In the genomic region with DNA sequence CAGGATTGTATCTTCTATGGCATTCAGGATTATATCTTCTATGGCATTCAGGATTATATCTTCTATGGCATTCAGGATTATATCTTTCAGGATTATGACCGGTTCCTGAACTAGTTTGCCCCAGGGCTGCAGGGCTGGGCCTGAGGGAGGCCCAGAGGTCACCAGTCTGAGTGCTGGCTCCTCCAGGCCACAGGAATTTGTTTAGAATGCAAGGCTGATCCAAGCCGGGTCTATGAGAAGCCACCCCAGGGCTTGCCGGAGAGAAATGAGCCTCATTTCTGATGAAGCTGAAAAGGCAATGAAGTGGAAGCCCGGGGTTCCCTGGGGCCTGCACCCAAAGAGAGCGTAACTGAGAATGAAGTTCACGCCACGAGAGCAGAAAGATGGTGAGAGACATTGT, we compare ENCODE assay signal across 12 cellular contexts.
"Had no signal": no experiment of that assay in that cellular context is flagged by ENCODE, and none has a peak within 500 bp of the region (broad histone marks: within the 10 kb centered on the region; RNA-seq: fewer than 3 reads in every experiment).

No MANE protein-coding gene starts in this region.

- H3K36me3 ChIP-seq: uterus had no signal

- H3K27me3 ChIP-seq: uterus had no signal

- H3K4me3 ChIP-seq: uterus had no signal

- H3K27ac ChIP-seq: uterus, VCaP had no signal

- H3K4me1 ChIP-seq: uterus had no signal

- H3K9me3 ChIP-seq: uterus had no signal

- DNase-seq: activated CD4-positive, alpha-beta memory T cell treated with anti-CD3 and anti-CD28 coated beads, Interleukin-2, amount 10 ng/mL, durations not matched to agents 7 days and 5 days; activated CD8-positive, alpha-beta memory T cell treated with anti-CD3 and anti-CD28 coated beads, Interleukin-2, amount 50 U/mL, for 4 hours; effector memory CD8-positive, alpha-beta T cell; left colon; mammary epithelial cell; nephron progenitor cell; stimulated activated CD4-positive, alpha-beta T cell treated with anti-CD3 and anti-CD28 coated beads, Interleukin-15, amount 100 ng/mL, for 24 hours; stimulated activated CD4-positive, alpha-beta T cell treated with anti-CD3 and anti-CD28 coated beads, Interleukin-4, amount 100 ng/mL, for 4 hours; stimulated activated naive CD8-positive, alpha-beta T cell treated with anti-CD3 and anti-CD28 coated beads, Interleukin-15, amount 100 ng/mL, for 72 hours; T-helper 9 cell; uterus had no signal
